ENCODE assay signal across 11 cellular contexts in genomic region chr6:11702039-11702795, GRCh38.
DNase-seq lines count a peak whose midpoint lies in the region; ATAC-seq and TF ChIP-seq lines count a peak whose summit lies in the region.
"Had no signal": no experiment of that assay in that cellular context is flagged by ENCODE, and none has a peak within 500 bp of the region (broad histone marks: within the 10 kb centered on the region; RNA-seq: fewer than 3 reads in every experiment).

No MANE protein-coding gene starts in this region.

- no peak overlapping the region for H3K27ac ChIP-seq in brain microvascular endothelial cell

- ATAC-seq in mucosa of descending colon, result peak; percentile 94
- ATAC-seq: stimulated activated naive CD8-positive, alpha-beta T cell treated with anti-CD3 and anti-CD28 coated beads, Interleukin-15, Interleukin-2, amounts not matched to agents 100 U/mL and 50 U/mL, for 24 hours had no signal

- no peaks in the 10 kb centered on the region for H3K9me3 ChIP-seq in mucosa of descending colon

- DNase-seq in CD1c-positive myeloid dendritic cell (ENCODE audit: extremely low spot score) (peak; percentile 18), M059J (ENCODE audit: low read depth) (peak; percentile 88), brain microvascular endothelial cell (peak; percentile 60), mucosa of descending colon (no peak), HuH-7 (ENCODE audit: low spot score) (no peak), OCI-M1 (lab: John Stamatoyannopoulos, UW) (no peak), NCI-H2227 (lab: John Stamatoyannopoulos, UW; ENCODE audit: unreplicated experiment) (no peak), NCI-H748 (lab: John Stamatoyannopoulos, UW; ENCODE audit: unreplicated experiment) (no peak)
- DNase-seq: activated CD4-positive, alpha-beta T cell treated with anti-CD3 and anti-CD28 coated beads, Interleukin-2, amount 10 ng/mL, durations not matched to agents 7 days and 5 days; activated naive CD8-positive, alpha-beta T cell treated with anti-CD3 and anti-CD28 coated beads, Interleukin-2, amount 10 ng/mL, durations not matched to agents 7 days and 5 days; stimulated activated naive CD8-positive, alpha-beta T cell treated with anti-CD3 and anti-CD28 coated beads, Interleukin-15, Interleukin-2, amounts not matched to agents 100 U/mL and 50 U/mL, for 24 hours had no signal

- in situ Hi-C loops in brain microvascular endothelial cell (cut with HindIII; ENCODE audit: low pct_ligation_motif_present, low sequenced_read_pairs), result no loop called here

- H3K4me1 ChIP-seq in mucosa of descending colon (ENCODE audit: low read depth), result peaks cover 10% of the 10 kb centered on the region

- TF ChIP-seq CTCF in brain microvascular endothelial cell (IDR thresholded peaks at IDR 0.05; ENCODE audit: low read depth, low read length, missing control alignments), result no peak
- no peak for TF ChIP-seq CTCF in mucosa of descending colon (IDR thresholded peaks at IDR 0.05)

- intact Hi-C loops in mucosa of descending colon (cut with DNase I, micrococcal nuclease), result no loop called here

- H3K27me3 ChIP-seq in brain microvascular endothelial cell (replicated peaks), result no peaks in the 10 kb centered on the region

- H3K4me3 ChIP-seq in brain microvascular endothelial cell (ENCODE audit: low read depth, low read length) (no peak overlapping the region), mucosa of descending colon (no peak overlapping the region)

- H3K36me3 ChIP-seq in brain microvascular endothelial cell (replicated peaks) (no peaks in the 10 kb centered on the region), mucosa of descending colon (ENCODE audit: low read depth) (no peaks in the 10 kb centered on the region)

Comparison
In these comparisons a context has a peak if more than half of its experiments do, and no peak if none do; other contexts are left out.
1. DNase-seq: peak in CD1c-positive myeloid dendritic cell (single experiment), M059J (single experiment) and brain microvascular endothelial cell (single experiment); none in mucosa of descending colon (0 of 3), HuH-7 (single experiment), OCI-M1 (single experiment), NCI-H2227 (single experiment) and NCI-H748 (single experiment).